In genomic region chr12:47797432-47797831, GRCh38 we compare ENCODE assay signal across 2 cellular contexts.
TF ChIP-seq lines count a peak whose summit lies in the region.

No MANE protein-coding gene starts in this region.

TF ChIP-seq in HEK293, 187 proteins besides CTCF, POLR2A, EP300 and RAD21 (continued from another document):
- no peak for TF ChIP-seq ZNF791 (tag by site-specific recombination; IDR thresholded peaks at IDR 0.05)
TF ChIP-seq in HEK293: peak in this region for 0.

TF ChIP-seq in WTC11, 78 proteins besides CTCF, POLR2A, EP300 and RAD21 (continued from another document):
- TF ChIP-seq ZNF532 (CRISPR knock-in tag; IDR thresholded peaks at IDR 0.05; ENCODE audit: borderline replicate concordance) = no peak
- no peak for TF ChIP-seq ATF6 (CRISPR knock-in tag; IDR thresholded peaks at IDR 0.05)
- TF ChIP-seq CREB1 (CRISPR knock-in tag; IDR thresholded peaks at IDR 0.05) = no peak
- TF ChIP-seq OVOL2 (CRISPR knock-in tag; IDR thresholded peaks at IDR 0.05; ENCODE audit: borderline replicate concordance) = no peak
- no peak for TF ChIP-seq TEAD1 (CRISPR knock-in tag; IDR thresholded peaks at IDR 0.05)
- no peak for TF ChIP-seq E2F1 (CRISPR knock-in tag; IDR thresholded peaks at IDR 0.05)
